8 cellular contexts compared by ENCODE assay signal in genomic region chr3:43180027-43180426, GRCh38.
DNase-seq lines count a peak whose midpoint lies in the region; ATAC-seq and TF ChIP-seq lines count a peak whose summit lies in the region.

No MANE protein-coding gene starts in this region.

- no peaks in the 10 kb centered on the region for H3K27me3 Mint-ChIP-seq in activated T-cell treated with anti-CD3 and anti-CD28 coated beads, Interleukin-2, amount 50 U/mL, for 24 hours
- no peaks in the 10 kb centered on the region for H3K27me3 Mint-ChIP-seq in progenitor cell of endocrine pancreas

- H3K36me3 Mint-ChIP-seq in activated T-cell treated with anti-CD3 and anti-CD28 coated beads, Interleukin-2, amount 50 U/mL, for 24 hours (ENCODE audit: low read depth), result no peaks in the 10 kb centered on the region
- H3K36me3 Mint-ChIP-seq in progenitor cell of endocrine pancreas (ENCODE audit: insufficient read depth), result no peaks in the 10 kb centered on the region

- H3K4me1 Mint-ChIP-seq in activated T-cell treated with anti-CD3 and anti-CD28 coated beads, Interleukin-2, amount 50 U/mL, for 24 hours (ENCODE audit: low read depth), result peaks cover 46% of the 10 kb centered on the region
- H3K4me1 Mint-ChIP-seq in progenitor cell of endocrine pancreas (ENCODE audit: low read depth), result peaks cover 42% of the 10 kb centered on the region

- intact Hi-C loops in left ventricle myocardium superior (cut with micrococcal nuclease), result no loop called here

- H3K9me3 Mint-ChIP-seq in activated T-cell treated with anti-CD3 and anti-CD28 coated beads, Interleukin-2, amount 50 U/mL, for 24 hours, result no peaks in the 10 kb centered on the region
- H3K9me3 Mint-ChIP-seq in progenitor cell of endocrine pancreas (ENCODE audit: low read depth), result peaks cover 5% of the 10 kb centered on the region

- DNase-seq in HT-29 (ENCODE audit: low spot score), result peak; percentile 18
- no peak for DNase-seq in activated T-cell treated with anti-CD3 and anti-CD28 coated beads, Interleukin-2, amount 50 U/mL, for 24 hours
- no peak for DNase-seq in left ventricle myocardium superior
- no peak for DNase-seq in progenitor cell of endocrine pancreas (ENCODE audit: low spot score, unreplicated experiment)

- H3K27ac Mint-ChIP-seq in activated T-cell treated with anti-CD3 and anti-CD28 coated beads, Interleukin-2, amount 50 U/mL, for 24 hours, result peak overlapping the region; percentile 42
- H3K27ac Mint-ChIP-seq in progenitor cell of endocrine pancreas, result no peak overlapping the region

- TF ChIP-seq CTCF in progenitor cell of endocrine pancreas (IDR thresholded peaks at IDR 0.05; ENCODE audit: unreplicated experiment), result no peak

- ATAC-seq in GM18858 (IDR thresholded peaks at IDR 0.05; ENCODE audit: unreplicated experiment) (peak; percentile 59), left ventricle myocardium superior (peak; percentile 69), HG03039 (IDR thresholded peaks at IDR 0.05; ENCODE audit: unreplicated experiment) (no peak), HG02759 (IDR thresholded peaks at IDR 0.05; ENCODE audit: unreplicated experiment) (no peak), GM18520 (IDR thresholded peaks at IDR 0.05; ENCODE audit: unreplicated experiment) (no peak)

- H3K4me3 Mint-ChIP-seq in activated T-cell treated with anti-CD3 and anti-CD28 coated beads, Interleukin-2, amount 50 U/mL, for 24 hours, result no peak overlapping the region
- no peak overlapping the region for H3K4me3 Mint-ChIP-seq in progenitor cell of endocrine pancreas (ENCODE audit: low read depth)

Comparison
In these comparisons a context has a peak if more than half of its experiments do, and no peak if none do; other contexts are left out.
1. ATAC-seq: peak in GM18858 (single experiment) and left ventricle myocardium superior (single experiment); none in HG03039 (single experiment), HG02759 (single experiment) and GM18520 (single experiment).